ENCODE assay signal across 20 cellular contexts in genomic region chr10:27784272-27784671, GRCh38. TPM values are rescaled to one million over a fixed set of nuclear protein-coding genes. Genes with fewer than 3 reads are reported as not detected.
"Had no signal": no experiment of that assay in that cellular context is flagged by ENCODE, and none has a peak within 500 bp of the region (broad histone marks: within the 10 kb centered on the region; RNA-seq: fewer than 3 reads in every experiment).

No MANE protein-coding gene starts in this region.

- H3K4me3 Mint-ChIP-seq: dendritic cell treated with granulocyte-macrophage colony-stimulating factor and Interleukin-4, amounts not matched to agents 40 ng/mL and 50 ng/mL, for 4 days; effector memory CD8-positive, alpha-beta T cell; endodermal cell had no signal

- DNase-seq: cortex of kidney; effector CD8-positive, alpha-beta T cell; gastrocnemius medialis; glutamatergic neuron; head of caudate nucleus; hippocampal formation; left cardiac atrium; left lung; left ventricle myocardium superior; lower lobe of right lung; midbrain had no signal

- H3K4me3 ChIP-seq: esophagus muscularis mucosa, gastrocnemius medialis, heart right ventricle, left lung, lower lobe of right lung had no signal

- H3K27me3 ChIP-seq: esophagus muscularis mucosa, gastrocnemius medialis had no signal

- H3K36me3 ChIP-seq: esophagus muscularis mucosa, gastrocnemius medialis, heart right ventricle, left lung, lower lobe of right lung had no signal

- ATAC-seq: gastrocnemius medialis had no signal

- H3K9me3 Mint-ChIP-seq: dendritic cell treated with granulocyte-macrophage colony-stimulating factor and Interleukin-4, amounts not matched to agents 40 ng/mL and 50 ng/mL, for 4 days had no signal

- H3K9me3 ChIP-seq: gastrocnemius medialis, left lung, lower lobe of right lung had no signal

- H3K4me1 ChIP-seq: esophagus muscularis mucosa, gastrocnemius medialis, heart right ventricle, left lung, lower lobe of right lung had no signal

- H3K27ac ChIP-seq: epithelial cell of prostate, esophagus muscularis mucosa, gastrocnemius medialis, heart right ventricle, left lung, lower lobe of right lung had no signal

- H3K27ac Mint-ChIP-seq: dendritic cell treated with granulocyte-macrophage colony-stimulating factor and Interleukin-4, amounts not matched to agents 40 ng/mL and 50 ng/mL, for 4 days; effector memory CD8-positive, alpha-beta T cell; endodermal cell had no signal

RNA-seq across cellular contexts. Expression of gene MKX, which starts 38.7 kb away (rescaled TPM):
- total RNA-seq: dermis microvascular lymphatic vessel endothelial cell, glomerular endothelial cell, mononuclear cell had no signal
